In genomic region chr3:78737988-78738387, GRCh38 we compare ENCODE assay signal across 15 cellular contexts.
DNase-seq lines count a peak whose midpoint lies in the region; ATAC-seq, FAIRE-seq and TF ChIP-seq lines count a peak whose summit lies in the region.
"Had no signal": no experiment of that assay in that cellular context is flagged by ENCODE, and none has a peak within 500 bp of the region (broad histone marks: within the 10 kb centered on the region; RNA-seq: fewer than 3 reads in every experiment).

No MANE protein-coding gene starts in this region.

- no peaks in the 10 kb centered on the region for H3K27me3 ChIP-seq in BE2C
- H3K27me3 ChIP-seq in astrocyte (ENCODE audit: insufficient read depth, low read length), result no peaks in the 10 kb centered on the region
- no peaks in the 10 kb centered on the region for H3K27me3 ChIP-seq in iPS-18a (ENCODE audit: control insufficient read depth, insufficient read depth, low read length)
- H3K27me3 ChIP-seq in neural progenitor cell, result no peaks in the 10 kb centered on the region
- H3K27me3 ChIP-seq in suprapubic skin, result no peaks in the 10 kb centered on the region
- H3K27me3 ChIP-seq: BLaER1, spleen, uterus had no signal

- H3K4me3 ChIP-seq in BE2C (ENCODE audit: low read depth, low read length) (no peak overlapping the region), astrocyte (ENCODE audit: insufficient read depth, low read depth, low read length) (no peak overlapping the region), iPS-18a (ENCODE audit: low read length) (no peak overlapping the region), neural progenitor cell (no peak overlapping the region), suprapubic skin (no peak overlapping the region)
- H3K4me3 ChIP-seq: BLaER1, PC-9, spleen, uterus had no signal

- H3K27ac Mint-ChIP-seq in astrocyte (ENCODE audit: unreplicated experiment) (no peak overlapping the region), neural progenitor cell (no peak overlapping the region)

- H3K9me3 ChIP-seq in BE2C, result no peaks in the 10 kb centered on the region
- no peaks in the 10 kb centered on the region for H3K9me3 ChIP-seq in astrocyte (ENCODE audit: insufficient read depth, low read depth, low read length)
- H3K9me3 ChIP-seq in iPS-18a (ENCODE audit: control insufficient read depth, low read depth, low read length), result no peaks in the 10 kb centered on the region
- no peaks in the 10 kb centered on the region for H3K9me3 ChIP-seq in neural progenitor cell (ENCODE audit: low read depth)
- H3K9me3 ChIP-seq in suprapubic skin, result no peaks in the 10 kb centered on the region
- H3K9me3 ChIP-seq: BLaER1, uterus had no signal

- peak; percentile 56 for FAIRE-seq in astrocyte (lab: Jason Lieb, UNC)
- FAIRE-seq: endometrium, TTC549 had no signal

- H3K4me1 Mint-ChIP-seq in astrocyte (ENCODE audit: low read depth, unreplicated experiment) (peaks cover 9% of the 10 kb centered on the region), neural progenitor cell (peaks cover 5% of the 10 kb centered on the region)

- no peak overlapping the region for H3K9ac ChIP-seq in astrocyte (ENCODE audit: low read length)
- H3K9ac ChIP-seq in iPS-18a (ENCODE audit: low read length), result no peak overlapping the region
- H3K9ac ChIP-seq in neural progenitor cell, result no peak overlapping the region
- H3K9ac ChIP-seq: BLaER1 had no signal

- no peaks in the 10 kb centered on the region for H3K36me3 Mint-ChIP-seq in astrocyte (ENCODE audit: low read depth, unreplicated experiment)
- no peaks in the 10 kb centered on the region for H3K36me3 Mint-ChIP-seq in neural progenitor cell

- no peak for TF ChIP-seq POLR2A in suprapubic skin (IDR thresholded peaks at IDR 0.05)

- H3F3A ChIP-seq in neural progenitor cell (ENCODE audit: low read depth), result no peaks in the 10 kb centered on the region

- H3K79me2 ChIP-seq in astrocyte (ENCODE audit: insufficient read depth, low read length), result no peaks in the 10 kb centered on the region
- peaks cover 56% of the 10 kb centered on the region for H3K79me2 ChIP-seq in neural progenitor cell (ENCODE audit: low read depth)

- H3K4me2 ChIP-seq in astrocyte (ENCODE audit: low read length), result peak overlapping the region; percentile 7
- no peak overlapping the region for H3K4me2 ChIP-seq in neural progenitor cell
- H3K4me2 ChIP-seq: BLaER1, PC-9 had no signal

- no peak for TF ChIP-seq CTCF in BE2C (IDR thresholded peaks at IDR 0.05; ENCODE audit: low read depth, low read length)
- TF ChIP-seq CTCF in astrocyte (IDR thresholded peaks at IDR 0.05; ENCODE audit: insufficient read depth, low read depth, low read length), result no peak
- no peak for TF ChIP-seq CTCF in neural progenitor cell (IDR thresholded peaks at IDR 0.05)
- no peak for TF ChIP-seq CTCF in suprapubic skin (IDR thresholded peaks at IDR 0.05)

- no peak for TF ChIP-seq EP300 in suprapubic skin (IDR thresholded peaks at IDR 0.05)

- no peak for ATAC-seq in GM18517 (IDR thresholded peaks at IDR 0.05; ENCODE audit: unreplicated experiment)
- ATAC-seq in HG03045 (IDR thresholded peaks at IDR 0.05; ENCODE audit: unreplicated experiment), result no peak

- H3K27ac ChIP-seq in astrocyte (ENCODE audit: low read depth, low read length) (no peak overlapping the region), iPS-18a (ENCODE audit: low read length) (peak overlapping the region; percentile 62), neural progenitor cell (no peak overlapping the region), suprapubic skin (no peak overlapping the region)
- H3K27ac ChIP-seq: BLaER1, uterus had no signal

- 73% methylated on average over 5 of the region's 5 CpGs for WGBS in suprapubic skin

- H3K4me3 Mint-ChIP-seq in astrocyte (ENCODE audit: unreplicated experiment) (no peak overlapping the region), neural progenitor cell (no peak overlapping the region)

- H3K4me1 ChIP-seq in BE2C, result peaks cover 28% of the 10 kb centered on the region
- H3K4me1 ChIP-seq in astrocyte (ENCODE audit: insufficient read depth, low read length), result peaks cover 5% of the 10 kb centered on the region
- H3K4me1 ChIP-seq in iPS-18a (ENCODE audit: control insufficient read depth, low read depth, low read length), result peaks cover 7% of the 10 kb centered on the region
- peaks cover 12% of the 10 kb centered on the region for H3K4me1 ChIP-seq in neural progenitor cell
- peaks cover 10% of the 10 kb centered on the region for H3K4me1 ChIP-seq in suprapubic skin
- H3K4me1 ChIP-seq: spleen, uterus had no signal

- H2AFZ ChIP-seq in astrocyte (ENCODE audit: low read depth, low read length) (no peak overlapping the region), neural progenitor cell (replicated peaks) (no peak overlapping the region)
- H2AFZ ChIP-seq: PC-9 had no signal

- H3K36me3 ChIP-seq in BE2C (no peaks in the 10 kb centered on the region), astrocyte (ENCODE audit: insufficient read depth, low read length) (no peaks in the 10 kb centered on the region), iPS-18a (ENCODE audit: control insufficient read depth, low read depth, low read length) (no peaks in the 10 kb centered on the region), neural progenitor cell (no peaks in the 10 kb centered on the region), suprapubic skin (no peaks in the 10 kb centered on the region)
- H3K36me3 ChIP-seq: spleen, uterus had no signal

- H3K27me3 Mint-ChIP-seq in astrocyte (ENCODE audit: low read depth, unreplicated experiment), result no peaks in the 10 kb centered on the region
- no peaks in the 10 kb centered on the region for H3K27me3 Mint-ChIP-seq in neural progenitor cell (ENCODE audit: insufficient read depth, low read depth)

- DNase-seq in BE2C (peak; percentile 20), LHCN-M2 (ENCODE audit: low read depth) (peak; percentile 86), astrocyte (ENCODE audit: low read depth) (peak; percentile 11), neural progenitor cell (ENCODE audit: low spot score) (no peak), suprapubic skin (ENCODE audit: low spot score in 2 of 2) (no peak)
- DNase-seq: NCI-H187, PC-9, spleen, uterus had no signal

- H3K9me3 Mint-ChIP-seq in astrocyte (ENCODE audit: unreplicated experiment), result peaks cover 2% of the 10 kb centered on the region
- peaks cover 3% of the 10 kb centered on the region for H3K9me3 Mint-ChIP-seq in neural progenitor cell

- H4K20me1 ChIP-seq in astrocyte (ENCODE audit: insufficient read depth, low read length), result no peaks in the 10 kb centered on the region
- H4K20me1 ChIP-seq in neural progenitor cell (ENCODE audit: low read depth), result peaks cover 3% of the 10 kb centered on the region
- H4K20me1 ChIP-seq: BLaER1 had no signal

Comparison
In these comparisons a context has a peak if more than half of its experiments do, and no peak if none do; other contexts are left out.
1. DNase-seq: peak in BE2C (single experiment), LHCN-M2 (single experiment) and astrocyte (single experiment); none in neural progenitor cell (single experiment) and suprapubic skin (0 of 2).